ENCODE assay signal across 1 cellular context in genomic region chr11:125625594-125626380, GRCh38.
TF ChIP-seq lines count a peak whose summit lies in the region.

No MANE protein-coding gene starts in this region.

TF ChIP-seq in SK-N-SH treated with all-trans-retinoic acid at 6 μM for 48 hours, 23 proteins besides CTCF, POLR2A, EP300 and RAD21 (continued from another document):
- TF ChIP-seq POU6F1 (CRISPR knock-in tag; IDR thresholded peaks at IDR 0.05; ENCODE audit: borderline replicate concordance, low read depth) (no peak), RARB (CRISPR knock-in tag; IDR thresholded peaks at IDR 0.05) (peak; percentile 8; the same call in 1 of the 2 replicates), PATZ1 (CRISPR knock-in tag; IDR thresholded peaks at IDR 0.05; ENCODE audit: borderline replicate concordance) (peak; percentile 65; the same call in 1 of the 2 replicates), SNAI2 (CRISPR knock-in tag; IDR thresholded peaks at IDR 0.05) (peak; percentile 29; the same call in 1 of the 2 replicates)
